ENCODE assay signal across 9 cellular contexts in the genomic region with DNA sequence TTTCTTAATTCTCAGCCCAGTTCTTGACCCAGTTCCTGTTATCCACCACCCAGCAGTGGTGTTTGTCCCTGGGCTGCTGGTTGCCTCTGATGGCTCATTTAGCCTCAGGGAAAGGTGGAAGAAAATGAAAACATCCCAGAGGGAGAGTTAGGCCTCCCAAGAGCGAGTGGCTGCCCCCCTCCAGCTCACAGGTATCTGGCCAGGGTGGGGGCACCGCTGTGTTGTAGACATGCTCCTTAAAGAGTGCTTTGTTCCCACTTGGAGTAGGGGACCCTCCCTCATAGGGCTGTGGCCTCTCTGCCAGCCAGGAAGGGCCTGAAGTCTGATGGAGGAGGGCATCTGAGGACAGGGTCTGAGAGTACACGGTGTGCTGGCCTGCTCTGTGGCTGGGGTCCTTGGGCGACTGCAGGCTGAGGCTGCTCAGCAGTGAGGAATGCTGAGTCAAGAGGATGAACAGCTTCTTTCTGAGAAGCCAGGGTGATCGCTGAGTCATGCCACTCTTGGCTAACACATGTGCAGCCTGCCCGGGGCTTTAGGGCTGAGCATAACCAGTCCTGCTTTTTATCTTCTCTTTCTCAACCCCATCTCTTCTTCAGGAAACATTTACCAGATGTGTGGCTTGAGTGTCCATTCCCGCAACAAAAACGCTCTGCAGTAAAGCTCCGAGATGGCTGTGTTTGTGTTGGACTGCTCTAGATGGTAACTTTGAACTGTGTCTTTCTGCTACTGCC.
DNase-seq lines count a peak whose midpoint lies in the region; ATAC-seq lines count a peak whose summit lies in the region.
"Had no signal": no experiment of that assay in that cellular context is flagged by ENCODE, and none has a peak within 500 bp of the region (broad histone marks: within the 10 kb centered on the region; RNA-seq: fewer than 3 reads in every experiment).

No MANE protein-coding gene starts in this region.

- no peaks in the 10 kb centered on the region for H3K27me3 ChIP-seq in duodenal mucosa (ENCODE audit: control insufficient read depth in 1 of 2, insufficient read depth in 2 of 2, low read length in 2 of 2)
- H3K27me3 ChIP-seq: BLaER1 had no signal

- no peak overlapping the region for H3K9ac ChIP-seq in duodenal mucosa (ENCODE audit: low read depth in 1 of 2, low read length in 2 of 2)
- H3K9ac ChIP-seq: BLaER1 had no signal

- ATAC-seq in HG03097 (IDR thresholded peaks at IDR 0.05; ENCODE audit: low FRiP score, unreplicated experiment) (no peak), HG03457 (IDR thresholded peaks at IDR 0.05; ENCODE audit: unreplicated experiment) (no peak)

- DNase-seq in SHP77 (lab: John Stamatoyannopoulos, UW) (peak; percentile 20 to 48), SHP77 treated with DMSO at 0.1 percent for 48 hours (lab: John Stamatoyannopoulos, UW) (no peak), SK-MEL-5 (ENCODE audit: low read depth, low spot score) (peak; percentile 44), medulla oblongata (ENCODE audit: extremely low spot score) (peak; percentile 74), stromal cell of bone marrow (ENCODE audit: low read depth) (peak; percentile 97)

- H3K36me3 ChIP-seq in duodenal mucosa (ENCODE audit: control insufficient read depth in 1 of 2, insufficient read depth in 2 of 2, low read length in 2 of 2), result no peaks in the 10 kb centered on the region
- H3K36me3 ChIP-seq: BLaER1 had no signal

- in situ Hi-C loops in SK-MEL-5 (cut with HindIII; ENCODE audit: low pct_unique_long_range_greater_than_20kb, low sequenced_read_pairs), result no loop called here

- no peak overlapping the region for H3K4me3 ChIP-seq in duodenal mucosa (ENCODE audit: low read depth in 1 of 2, low read length in 2 of 2)
- H3K4me3 ChIP-seq: BLaER1 had no signal

- H3K9me3 ChIP-seq in duodenal mucosa (ENCODE audit: control insufficient read depth in 1 of 2, low read length in 2 of 2), result no peaks in the 10 kb centered on the region

- peaks cover 16 to 35% of the 10 kb centered on the region in 2 donors for H3K4me1 ChIP-seq in duodenal mucosa (ENCODE audit: control insufficient read depth in 1 of 2, insufficient read depth in 2 of 2, low read length in 2 of 2)

- peak overlapping the region; percentile 71 for H3K27ac ChIP-seq in duodenal mucosa (ENCODE audit: low read depth, low read length)
- H3K27ac ChIP-seq: BLaER1 had no signal
